23 cellular contexts compared by ENCODE assay signal in genomic region chr5:148711843-148712454, GRCh38. TPM values are rescaled to one million over a fixed set of nuclear protein-coding genes. Genes with fewer than 3 reads are reported as not detected.
A peak's percentile ranks its signal among the peaks of the same experiment; 100 is the strongest.
DNase-seq lines count a peak whose midpoint lies in the region; ATAC-seq and TF ChIP-seq lines count a peak whose summit lies in the region.
"Had no signal": no experiment of that assay in that cellular context is flagged by ENCODE, and none has a peak within 500 bp of the region (broad histone marks: within the 10 kb centered on the region; RNA-seq: fewer than 3 reads in every experiment).

No MANE protein-coding gene starts in this region.

- CTCF ChIA-PET in activated CD8-positive, alpha-beta memory T cell treated with anti-CD3 and anti-CD28 coated beads, Interleukin-2, amount 10 ng/mL, durations not matched to agents 7 days and 5 days (lab: Charles Lee), result interaction anchor here (2.9 kb wide), 1 partner anchor 19 kb away, joined by 12 read pairs; no protein-coding TSS in a partner anchor

- H3K36me3 ChIP-seq in right atrium auricular region, result no peaks in the 10 kb centered on the region
- H3K36me3 ChIP-seq in body of pancreas (replicated peaks in 1 of 2; ENCODE audit: insufficient read depth in 1 of 2, low read depth in 2 of 2), result no peaks in the 10 kb centered on the region
- H3K36me3 ChIP-seq in smooth muscle cell (ENCODE audit: low read depth), result no peaks in the 10 kb centered on the region
- H3K36me3 ChIP-seq in HAP-1 (replicated peaks), result no peaks in the 10 kb centered on the region

- DNase-seq in left ventricle myocardium superior (no peak), right atrium auricular region (ENCODE audit: low spot score) (no peak), body of pancreas (no peak), fibroblast of pulmonary artery (ENCODE audit: low read depth) (peak; percentile 38), smooth muscle cell (lab: John Stamatoyannopoulos, UW; ENCODE audit: unreplicated experiment) (no peak), HAP-1 (ENCODE audit: low spot score in 2 of 2) (no peak)
- DNase-seq in activated CD8-positive, alpha-beta memory T cell treated with anti-CD3 and anti-CD28 coated beads, Interleukin-2, amount 10 ng/mL, durations not matched to agents 7 days and 5 days, result no peak
- DNase-seq: C1 segment of cervical spinal cord; Calu3; CD4-positive, alpha-beta memory T cell; COR-L47; DMS53; DMS79 treated with DMSO at 0.1 percent for 48 hours; GF-D8; H9; HFFc6 had no signal

- in situ Hi-C loops in HAP-1 (cut with MboI; ENCODE audit: low sequenced_read_pairs), result no loop called here

- H3K27ac ChIP-seq in right atrium auricular region (no peak overlapping the region), body of pancreas (no peak overlapping the region), smooth muscle cell (ENCODE audit: low read depth) (no peak overlapping the region)

- H3K4me3 ChIP-seq in right atrium auricular region (no peak overlapping the region), body of pancreas (no peak overlapping the region), fibroblast of pulmonary artery (replicated peaks; ENCODE audit: low read depth, low read length) (no peak overlapping the region), smooth muscle cell (no peak overlapping the region), HAP-1 (no peak overlapping the region)
- H3K4me3 ChIP-seq: GM23338 had no signal

- peaks cover 6% of the 10 kb centered on the region for H3K9me3 Mint-ChIP-seq in activated CD8-positive, alpha-beta memory T cell treated with anti-CD3 and anti-CD28 coated beads, Interleukin-2, amount 10 ng/mL, durations not matched to agents 7 days and 5 days (ENCODE audit: low read depth)
- H3K9me3 Mint-ChIP-seq: GM23338, H9, HFFc6 had no signal

- no peak overlapping the region for H2AFZ ChIP-seq in smooth muscle cell (ENCODE audit: low read depth)
- H2AFZ ChIP-seq: GM23338 had no signal

- peak overlapping the region; percentile 31 for H3K4me2 ChIP-seq in smooth muscle cell
- H3K4me2 ChIP-seq: GM23338 had no signal

- TF ChIP-seq CTCF in right atrium auricular region (IDR thresholded peaks at IDR 0.05) (no peak), body of pancreas (IDR thresholded peaks at IDR 0.05) (no peak), fibroblast of pulmonary artery (IDR thresholded peaks at IDR 0.05; ENCODE audit: low read length, missing control alignments) (no peak), smooth muscle cell (IDR thresholded peaks at IDR 0.05; ENCODE audit: borderline replicate concordance, insufficient read depth, poor library complexity, severe bottlenecking) (no peak)

- intact Hi-C loops in left ventricle myocardium superior (cut with micrococcal nuclease) (no loop called here), body of pancreas (cut with DNase I) (no loop called here)

- no peak overlapping the region for H3K27ac Mint-ChIP-seq in activated CD8-positive, alpha-beta memory T cell treated with anti-CD3 and anti-CD28 coated beads, Interleukin-2, amount 10 ng/mL, durations not matched to agents 7 days and 5 days
- H3K27ac Mint-ChIP-seq: CD4-positive, alpha-beta memory T cell; GM23338; H9; HFFc6 had no signal

- ATAC-seq in left ventricle myocardium superior, result peak; percentile 53
- ATAC-seq in body of pancreas, result peak; percentile 21
- no peak for ATAC-seq in activated CD8-positive, alpha-beta memory T cell treated with anti-CD3 and anti-CD28 coated beads, Interleukin-2, amount 10 ng/mL, durations not matched to agents 7 days and 5 days
- ATAC-seq: GM23338 had no signal

- H3K27me3 ChIP-seq in right atrium auricular region (no peaks in the 10 kb centered on the region), body of pancreas (no peaks in the 10 kb centered on the region), smooth muscle cell (ENCODE audit: low read depth) (no peaks in the 10 kb centered on the region), HAP-1 (ENCODE audit: low read depth) (no peaks in the 10 kb centered on the region)

- no peak overlapping the region for H3K4me3 Mint-ChIP-seq in activated CD8-positive, alpha-beta memory T cell treated with anti-CD3 and anti-CD28 coated beads, Interleukin-2, amount 10 ng/mL, durations not matched to agents 7 days and 5 days
- H3K4me3 Mint-ChIP-seq: CD4-positive, alpha-beta memory T cell; GM23338; H9; HFFc6 had no signal

- H3K4me1 Mint-ChIP-seq in activated CD8-positive, alpha-beta memory T cell treated with anti-CD3 and anti-CD28 coated beads, Interleukin-2, amount 10 ng/mL, durations not matched to agents 7 days and 5 days, result peaks cover 26% of the 10 kb centered on the region
- H3K4me1 Mint-ChIP-seq: CD4-positive, alpha-beta memory T cell; GM23338; H9 had no signal

- 59 to 63% methylated on average over 3 of the region's 3 CpGs for WGBS in body of pancreas, 2 donors
- 58% methylated on average over 3 of the region's 3 CpGs for WGBS in smooth muscle cell (ENCODE audit: low lambda C conversion rate)

- no peaks in the 10 kb centered on the region for H3K4me1 ChIP-seq in right atrium auricular region
- peaks cover 3% of the 10 kb centered on the region for H3K4me1 ChIP-seq in body of pancreas
- no peaks in the 10 kb centered on the region for H3K4me1 ChIP-seq in smooth muscle cell (ENCODE audit: low read depth)
- no peaks in the 10 kb centered on the region for H3K4me1 ChIP-seq in HAP-1

- no peaks in the 10 kb centered on the region for H4K20me1 ChIP-seq in smooth muscle cell (ENCODE audit: low read depth)

- H3K27me3 Mint-ChIP-seq in activated CD8-positive, alpha-beta memory T cell treated with anti-CD3 and anti-CD28 coated beads, Interleukin-2, amount 10 ng/mL, durations not matched to agents 7 days and 5 days, result no peaks in the 10 kb centered on the region

- no peaks in the 10 kb centered on the region for H3K79me2 ChIP-seq in smooth muscle cell (ENCODE audit: low read depth)

- no peak for TF ChIP-seq POLR2A in body of pancreas (IDR thresholded peaks at IDR 0.05)

- peaks cover 2% of the 10 kb centered on the region for H3K36me3 Mint-ChIP-seq in activated CD8-positive, alpha-beta memory T cell treated with anti-CD3 and anti-CD28 coated beads, Interleukin-2, amount 10 ng/mL, durations not matched to agents 7 days and 5 days
- H3K36me3 Mint-ChIP-seq: CD4-positive, alpha-beta memory T cell had no signal

- no peak overlapping the region for H3K9ac ChIP-seq in smooth muscle cell (ENCODE audit: low read depth)

- H3F3A ChIP-seq in smooth muscle cell (ENCODE audit: low read depth), result no peaks in the 10 kb centered on the region

- no peaks in the 10 kb centered on the region for H3K9me3 ChIP-seq in right atrium auricular region
- H3K9me3 ChIP-seq in body of pancreas, result no peaks in the 10 kb centered on the region
- H3K9me3 ChIP-seq in smooth muscle cell (replicated peaks; ENCODE audit: low read depth), result no peaks in the 10 kb centered on the region
- no peaks in the 10 kb centered on the region for H3K9me3 ChIP-seq in HAP-1

RNA-seq across cellular contexts. Expression of gene HTR4, which starts 57.6 kb away (rescaled TPM):
- total RNA-seq in left ventricle myocardium superior, result not detected
- 1 to 10 TPM; 4.3 to 7.9 TPM for total RNA-seq in right atrium auricular region
- total RNA-seq in body of pancreas, result not detected
- 0.09 TPM in 1 of 2 replicates, not detected in the other for total RNA-seq in smooth muscle cell
- not detected in 2 replicates for polyA plus RNA-seq in smooth muscle cell
- total RNA-seq in activated CD8-positive, alpha-beta memory T cell treated with anti-CD3 and anti-CD28 coated beads, Interleukin-2, amount 10 ng/mL, durations not matched to agents 7 days and 5 days, result not detected
- total RNA-seq: A172; A673; Calu3; CD4-positive, alpha-beta memory T cell; Daoy; G401; H4; H9; HFFc6 had no signal
- polyA plus RNA-seq: BJ; CD4-positive, alpha-beta memory T cell; GM23338 had no signal
